In the genomic region with DNA sequence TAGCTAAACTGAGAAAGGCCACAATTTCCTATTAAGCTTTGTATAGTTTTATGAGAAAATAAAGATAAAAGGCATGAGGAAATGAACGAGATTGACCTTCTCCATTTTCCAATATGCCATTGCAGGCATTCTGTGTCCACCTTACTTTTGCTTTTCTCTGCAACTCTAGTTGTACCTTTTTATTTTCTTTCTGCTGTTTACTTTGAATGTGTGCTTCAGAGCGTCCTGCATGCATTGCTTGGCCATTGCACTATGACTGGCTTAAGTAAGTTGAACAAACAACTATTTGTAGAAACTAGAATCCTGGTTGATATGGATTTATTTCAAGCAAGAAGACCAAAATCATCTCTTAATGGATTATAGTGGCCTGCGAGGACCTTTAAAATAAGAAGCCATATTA, we compare ENCODE assay signal across 21 cellular contexts.
DNase-seq lines count a peak whose midpoint lies in the region; ATAC-seq, FAIRE-seq and TF ChIP-seq lines count a peak whose summit lies in the region.
"Had no signal": no experiment of that assay in that cellular context is flagged by ENCODE, and none has a peak within 500 bp of the region (broad histone marks: within the 10 kb centered on the region; RNA-seq: fewer than 3 reads in every experiment).

No MANE protein-coding gene starts in this region.

- H2AFZ ChIP-seq in HepG2 (ENCODE audit: low read length) = no peak overlapping the region

- TF ChIP-seq CTCF in liver (IDR thresholded peaks at IDR 0.05; ENCODE audit: low read depth, low read length, missing input control) (no peak), HepG2 (CRISPR knock-in tag; IDR thresholded peaks at IDR 0.05) (no peak), chondrocyte (IDR thresholded peaks at IDR 0.05) (no peak), osteocyte (IDR thresholded peaks at IDR 0.05) (no peak), RWPE1 (conservative IDR thresholded peaks at IDR 0.05; ENCODE audit: low read depth) (no peak)

- TF ChIP-seq RAD21 in liver (IDR thresholded peaks at IDR 0.05) (peak in 1 of 2 donors; percentile 38), HepG2 (CRISPR knock-in tag; IDR thresholded peaks at IDR 0.05) (no peak)

- H3K36me3 Mint-ChIP-seq in chondrocyte (ENCODE audit: low read depth) (peaks cover 2% of the 10 kb centered on the region), osteocyte (ENCODE audit: unreplicated experiment) (peaks cover 9% of the 10 kb centered on the region)
- no peaks in the 10 kb centered on the region for H3K36me3 Mint-ChIP-seq in naive thymus-derived CD8-positive, alpha-beta T cell
- H3K36me3 Mint-ChIP-seq: CD4-positive, CD25-positive, alpha-beta regulatory T cell; CD8-positive, alpha-beta T cell had no signal

- H3K9ac ChIP-seq in liver (ENCODE audit: low read depth in 1 of 2, low read length in 2 of 2) (no peak overlapping the region), HepG2 (ENCODE audit: insufficient read depth, low read depth, low read length) (no peak overlapping the region)
- H3K9ac ChIP-seq: BLaER1 had no signal

- H3K9me3 Mint-ChIP-seq in chondrocyte (ENCODE audit: low read depth) (peaks cover 12% of the 10 kb centered on the region), osteocyte (ENCODE audit: unreplicated experiment) (peaks cover 9% of the 10 kb centered on the region)
- H3K9me3 Mint-ChIP-seq in naive thymus-derived CD8-positive, alpha-beta T cell = no peaks in the 10 kb centered on the region
- H3K9me3 Mint-ChIP-seq: CD8-positive, alpha-beta T cell had no signal

- no peak for TF ChIP-seq POLR2A in HepG2 (IDR thresholded peaks at IDR 0.05; ENCODE audit: insufficient read depth in 1 of 2, low read depth in 2 of 2, low read length in 2 of 2)

- intact Hi-C loops in HepG2 (cut with micrococcal nuclease; ENCODE audit: unreplicated experiment) = no loop called here

- WGBS in liver = 45% methylated on average over 3 of the region's 3 CpGs
- WGBS in HepG2 (ENCODE audit: low lambda C conversion rate) = 91% methylated on average over 3 of the region's 3 CpGs

- no TSS peak for BruUV-seq in HepG2 (replicated peaks; lab: Mats Ljungman, UMichigan)

- H3K79me2 ChIP-seq in HepG2 (ENCODE audit: insufficient read depth, low read length) = no peaks in the 10 kb centered on the region

- H3K4me1 Mint-ChIP-seq in chondrocyte (ENCODE audit: low read depth) = peaks cover 58% of the 10 kb centered on the region
- peaks cover 59% of the 10 kb centered on the region for H3K4me1 Mint-ChIP-seq in osteocyte (ENCODE audit: unreplicated experiment)
- no peaks in the 10 kb centered on the region for H3K4me1 Mint-ChIP-seq in naive thymus-derived CD8-positive, alpha-beta T cell
- H3K4me1 Mint-ChIP-seq: B cell; CD4-positive, CD25-positive, alpha-beta regulatory T cell had no signal

- H3K4me3 ChIP-seq in liver (ENCODE audit: low read depth in 1 of 3, low read length in 3 of 3) = no peak overlapping the region
- no peak overlapping the region for H3K4me3 ChIP-seq in HepG2 (replicated peaks in 1 of 3; ENCODE audit: insufficient read depth in 1 of 3, low read depth in 2 of 3, low read length in 3 of 3)
- H3K4me3 ChIP-seq: BLaER1 had no signal

- DNase-seq in HepG2 (ENCODE audit: low spot score) (no peak), chondrocyte (ENCODE audit: low spot score) (no peak), osteocyte (ENCODE audit: extremely low spot score, unreplicated experiment) (no peak), RPMI8226 (no peak), RWPE1 (ENCODE audit: low spot score) (no peak)
- no peak for DNase-seq in naive thymus-derived CD8-positive, alpha-beta T cell
- DNase-seq: Caco-2; CD4-positive, CD25-positive, alpha-beta regulatory T cell; CD8-positive, alpha-beta T cell; DMS153; DND-41; H7; HCEC 1CT had no signal

- ATAC-seq in HepG2 = no peak
- ATAC-seq in naive thymus-derived CD8-positive, alpha-beta T cell = no peak
- ATAC-seq: CD8-positive, alpha-beta T cell had no signal

- no peaks in the 10 kb centered on the region for H4K20me1 ChIP-seq in HepG2 (ENCODE audit: insufficient read depth, low read length)
- H4K20me1 ChIP-seq: BLaER1 had no signal

- H3K27ac Mint-ChIP-seq in chondrocyte (ENCODE audit: unreplicated experiment) (peak overlapping the region; percentile 86), osteocyte (ENCODE audit: unreplicated experiment) (peak overlapping the region; percentile 53)
- H3K27ac Mint-ChIP-seq in naive thymus-derived CD8-positive, alpha-beta T cell = no peak overlapping the region
- H3K27ac Mint-ChIP-seq: B cell; CD4-positive, CD25-positive, alpha-beta regulatory T cell; CD8-positive, alpha-beta T cell had no signal

- H3K4me2 ChIP-seq in HepG2 (ENCODE audit: low read depth, low read length) = no peak overlapping the region
- H3K4me2 ChIP-seq: BLaER1 had no signal

- no peak for FAIRE-seq in HepG2 (lab: Jason Lieb, UNC)
- FAIRE-seq: G401.6, GM12892, H1 had no signal

- TF ChIP-seq EP300 in HepG2 (IDR thresholded peaks at IDR 0.05; ENCODE audit: low read depth in 2 of 2, low read length in 2 of 2) (no peak), HepG2 (CRISPR knock-in tag; IDR thresholded peaks at IDR 0.05; ENCODE audit: borderline replicate concordance) (no peak)

- CTCF ChIA-PET in HepG2 (lab: Yijun Ruan, JAX; ENCODE audit: low intra/inter-chr PET ratio, low total read pairs) = no interaction called here
- CTCF ChIA-PET in RWPE1 (lab: Yijun Ruan, JAX) = no interaction called here

- H3K27me3 ChIP-seq in liver (ENCODE audit: control insufficient read depth in 4 of 4, insufficient read depth in 4 of 4, low read length in 3 of 4) (no peaks in the 10 kb centered on the region), HepG2 (ENCODE audit: control insufficient read depth in 1 of 2, insufficient read depth in 2 of 2, low read length in 2 of 2) (no peaks in the 10 kb centered on the region)
- H3K27me3 ChIP-seq: BLaER1 had no signal

- H3K4me1 ChIP-seq in liver (ENCODE audit: control insufficient read depth in 4 of 4, insufficient read depth in 4 of 4, low read length in 3 of 4) (peaks cover 0 to 13% (median 4%) of the 10 kb centered on the region in 4 donors), HepG2 (ENCODE audit: insufficient read depth, low read length) (peaks cover 8% of the 10 kb centered on the region)
- H3K4me1 ChIP-seq: BLaER1, Caco-2 had no signal

- H3K27ac ChIP-seq in liver (ENCODE audit: low read depth in 1 of 2, low read length in 2 of 2) (no peak overlapping the region), HepG2 (ENCODE audit: extremely low read length, insufficient read depth, low read length) (no peak overlapping the region), RWPE1 (no peak overlapping the region)
- H3K27ac ChIP-seq: 22Rv1, BLaER1, C4-2B had no signal

- in situ Hi-C loops in HepG2 (cut with HindIII; ENCODE audit: extremely low pct_ligation_motif_present, low pct_unique_long_range_greater_than_20kb) = no loop called here

- no peak overlapping the region for H3K4me3 Mint-ChIP-seq in chondrocyte (ENCODE audit: unreplicated experiment)
- H3K4me3 Mint-ChIP-seq in osteocyte (ENCODE audit: unreplicated experiment) = no peak overlapping the region
- no peak overlapping the region for H3K4me3 Mint-ChIP-seq in naive thymus-derived CD8-positive, alpha-beta T cell
- H3K4me3 Mint-ChIP-seq: B cell; CD4-positive, CD25-positive, alpha-beta regulatory T cell; CD8-positive, alpha-beta T cell had no signal

- H3K27me3 Mint-ChIP-seq in chondrocyte (ENCODE audit: low read depth) = no peaks in the 10 kb centered on the region
- H3K27me3 Mint-ChIP-seq in osteocyte (ENCODE audit: unreplicated experiment) = no peaks in the 10 kb centered on the region
- peaks cover 0 to 3% (median 0%) of the 10 kb centered on the region in 5 donors for H3K27me3 Mint-ChIP-seq in naive thymus-derived CD8-positive, alpha-beta T cell
- H3K27me3 Mint-ChIP-seq: B cell; CD4-positive, CD25-positive, alpha-beta regulatory T cell had no signal

- POLR2A ChIA-PET in HepG2 (lab: Yijun Ruan, JAX) = no interaction called here
- POLR2A ChIA-PET in naive thymus-derived CD8-positive, alpha-beta T cell (lab: Charles Lee) = no interaction called here
- POLR2A ChIA-PET in RWPE1 (lab: Yijun Ruan, JAX; ENCODE audit: low non-redundant PET) = no interaction called here

- H3K9me3 ChIP-seq in liver (ENCODE audit: control insufficient read depth in 4 of 4, low read length in 3 of 4) (no peaks in the 10 kb centered on the region), HepG2 (ENCODE audit: low read length) (no peaks in the 10 kb centered on the region)
- H3K9me3 ChIP-seq: BLaER1, Caco-2 had no signal

- no peaks in the 10 kb centered on the region for H3K36me3 ChIP-seq in liver (ENCODE audit: control insufficient read depth in 4 of 4, insufficient read depth in 3 of 4, low read depth in 1 of 4, low read length in 3 of 4)
- no peaks in the 10 kb centered on the region for H3K36me3 ChIP-seq in HepG2 (replicated peaks in 1 of 2; ENCODE audit: control insufficient read depth in 1 of 2, insufficient read depth in 2 of 2, low read length in 2 of 2)
- H3K36me3 ChIP-seq: BLaER1 had no signal

TF ChIP-seq in liver, 16 proteins besides CTCF, POLR2A, EP300 and RAD21 (continues in another document):
- TF ChIP-seq JUND (IDR thresholded peaks at IDR 0.05) (peak in 1 of 2 donors; percentile 23), YY1 (IDR thresholded peaks at IDR 0.05) (peak; percentile 55), FOXA2 (IDR thresholded peaks at IDR 0.05) (peak; percentile 56), MAX (IDR thresholded peaks at IDR 0.05) (peak; percentile 14)

TF ChIP-seq in HepG2, 621 proteins besides CTCF, POLR2A, EP300 and RAD21 (continues in another document):
- no peak for TF ChIP-seq ZSCAN31 (CRISPR knock-in tag; IDR thresholded peaks at IDR 0.05; ENCODE audit: low read depth)
- no peak for TF ChIP-seq HOXD1 (CRISPR knock-in tag; IDR thresholded peaks at IDR 0.05)
- no peak for TF ChIP-seq SMAD9 (CRISPR knock-in tag; IDR thresholded peaks at IDR 0.05)
- TF ChIP-seq ZNF556 (CRISPR knock-in tag; IDR thresholded peaks at IDR 0.05; ENCODE audit: borderline replicate concordance) = no peak

Comparison
In these comparisons a context has a peak if more than half of its experiments do, and no peak if none do; other contexts are left out.
1. H3K27ac Mint-ChIP-seq: peak in chondrocyte (single experiment) and osteocyte (single experiment); none in naive thymus-derived CD8-positive, alpha-beta T cell (0 of 10).